ENCODE assay signal across 1 cellular context in genomic region chr17:8290043-8290442, GRCh38.
TF ChIP-seq lines count a peak whose summit lies in the region.

No MANE protein-coding gene starts in this region.

TF ChIP-seq in WTC11, 78 proteins besides CTCF, POLR2A, EP300 and RAD21 (continued from another document):
- no peak for TF ChIP-seq AR (CRISPR knock-in tag; IDR thresholded peaks at IDR 0.05)
- TF ChIP-seq OVOL2 (CRISPR knock-in tag; IDR thresholded peaks at IDR 0.05; ENCODE audit: borderline replicate concordance) = no peak
- no peak for TF ChIP-seq ZNF671 (CRISPR knock-in tag; IDR thresholded peaks at IDR 0.05)
- no peak for TF ChIP-seq SOX15 (CRISPR knock-in tag; IDR thresholded peaks at IDR 0.05)
- TF ChIP-seq ZSCAN18 (CRISPR knock-in tag; IDR thresholded peaks at IDR 0.05) = no peak
- TF ChIP-seq STAT6 (CRISPR knock-in tag; conservative IDR thresholded peaks at IDR 0.05; ENCODE audit: low read depth) = no peak
- TF ChIP-seq ZBTB21 (CRISPR knock-in tag; IDR thresholded peaks at IDR 0.05; ENCODE audit: borderline replicate concordance) = no peak
- TF ChIP-seq CDX4 (CRISPR knock-in tag; IDR thresholded peaks at IDR 0.05; ENCODE audit: borderline replicate concordance) = no peak
- no peak for TF ChIP-seq PRDM15 (CRISPR knock-in tag; IDR thresholded peaks at IDR 0.05)
- no peak for TF ChIP-seq CREM (CRISPR knock-in tag; IDR thresholded peaks at IDR 0.05)
- TF ChIP-seq PREB (CRISPR knock-in tag; IDR thresholded peaks at IDR 0.05; ENCODE audit: borderline replicate concordance) = no peak
